ENCODE assay signal across 8 cellular contexts in genomic region chr17:21306611-21307272, GRCh38. TPM values are rescaled to one million over a fixed set of nuclear protein-coding genes. Genes with fewer than 3 reads are reported as not detected.
DNase-seq lines count a peak whose midpoint lies in the region; ATAC-seq, FAIRE-seq and TF ChIP-seq lines count a peak whose summit lies in the region.
"Not testable (repeated sequence)": the region's sequence is repeated elsewhere in the genome, so short reads cannot be mapped to it uniquely, and the experiment has no call there.

No MANE protein-coding gene starts in this region.

- TF ChIP-seq CTCF in A549 (IDR thresholded peaks at IDR 0.05); HFFc6 (IDR thresholded peaks at IDR 0.05); left ventricle myocardium inferior (IDR thresholded peaks at IDR 0.05; ENCODE audit: borderline replicate concordance); lower lobe of right lung (IDR thresholded peaks at IDR 0.05); transverse colon (IDR thresholded peaks at IDR 0.05): not testable (repeated sequence)

- H3K4me3 Mint-ChIP-seq in HFFc6: not testable (repeated sequence)

- H3K4me3 ChIP-seq in A549, left ventricle myocardium inferior, lower lobe of right lung, transverse colon: not testable (repeated sequence)

- H3K27me3 ChIP-seq in left ventricle myocardium inferior (ENCODE audit: low read depth); lower lobe of right lung (ENCODE audit: low read depth); transverse colon: not testable (repeated sequence)

- intact Hi-C loops in left ventricle myocardium inferior (cut with micrococcal nuclease); lower lobe of right lung (cut with DNase I); posterior vena cava (cut with DNase I); transverse colon (cut with DNase I; ENCODE audit: low total_unique reads): not testable (repeated sequence)

- WGBS in A549 (ENCODE audit: missing lambda C conversion rate): 81% methylated on average over 8 of the region's 8 CpGs
- 82 to 85% methylated on average over 4 to 8 of the region's 8 CpGs for WGBS in transverse colon (ENCODE audit: low coverage in 1 of 2), 2 donors

- peaks cover 30% of the 10 kb centered on the region for H3K36me3 Mint-ChIP-seq in HFFc6 (ENCODE audit: low read depth)

- not testable (repeated sequence) for TF ChIP-seq EP300 in A549 (IDR thresholded peaks at IDR 0.05); transverse colon (IDR thresholded peaks at IDR 0.05; ENCODE audit: low read depth)

- not testable (repeated sequence) for H3K27ac ChIP-seq in A549; left ventricle myocardium inferior (replicated peaks); lower lobe of right lung; transverse colon

- CTCF ChIA-PET in A549 (lab: Yijun Ruan, JAX): interaction anchor here (0.6 to 2.6 kb wide), 7 partner anchors 13 to 206 kb away, joined by 3 to 7 read pairs (median 3); no protein-coding TSS in a partner anchor

- not testable (repeated sequence) for H3K9me3 Mint-ChIP-seq in HFFc6

- ATAC-seq in A549: not testable (repeated sequence)
- peak in 1 of 2 donors; percentile 27 for ATAC-seq in lower lobe of right lung

- H3K27me3 Mint-ChIP-seq in HFFc6 (ENCODE audit: insufficient read depth): not testable (repeated sequence)

- POLR2A ChIA-PET in A549 (lab: Yijun Ruan, JAX): not testable (repeated sequence)

- TF ChIP-seq POLR2A in A549 (IDR thresholded peaks at IDR 0.05; ENCODE audit: low read length); transverse colon (IDR thresholded peaks at IDR 0.05): not testable (repeated sequence)

- FAIRE-seq in A549 (lab: Jason Lieb, UNC): peak; percentile 63

- peak overlapping the region; percentile 51 for H3K27ac Mint-ChIP-seq in HFFc6

- not testable (repeated sequence) for DNase-seq in A549 (ENCODE audit: low read depth in 1 of 2, low spot score in 1 of 2); HFFc6
- DNase-seq in activated CD8-positive, alpha-beta memory T cell treated with anti-CD3 and anti-CD28 coated beads, Interleukin-2, amount 50 U/mL, for 4 hours: peak; percentile 8
- DNase-seq in astrocyte of the hippocampus (ENCODE audit: low read depth, low spot score) (peak; percentile 46), left ventricle myocardium inferior (peak; percentile 2), lower lobe of right lung (peak; percentile 28), posterior vena cava (ENCODE audit: low spot score) (peak; percentile 53), transverse colon (peak; percentile 5)

- not testable (repeated sequence) for H3K4me1 ChIP-seq in A549, lower lobe of right lung, transverse colon
- peaks cover 15% of the 10 kb centered on the region for H3K4me1 ChIP-seq in left ventricle myocardium inferior

- peaks cover 17% of the 10 kb centered on the region for H3K4me1 Mint-ChIP-seq in HFFc6 (ENCODE audit: low read depth)

- not testable (repeated sequence) for H3K9me3 ChIP-seq in A549, lower lobe of right lung, transverse colon
- H3K9me3 ChIP-seq in left ventricle myocardium inferior (replicated peaks): peaks cover 12% of the 10 kb centered on the region

- in situ Hi-C loops in transverse colon (cut with MboI; ENCODE audit: low pct_ligation_motif_present in 1 of 4, low pct_unique_long_range_greater_than_20kb in 1 of 4, low sequenced_read_pairs in 3 of 4): loop anchor here (25.0 kb wide), 3 partner anchors 206 to 481 kb away; no protein-coding TSS in a partner anchor

- TF ChIP-seq RAD21 in A549 (conservative IDR thresholded peaks at IDR 0.05 in 1 of 2, IDR thresholded peaks at IDR 0.05 in 1 of 2): not testable (repeated sequence)

- H3K4me2 ChIP-seq in A549: not testable (repeated sequence)

- H3K36me3 ChIP-seq in left ventricle myocardium inferior: peaks cover 76% of the 10 kb centered on the region
- H3K36me3 ChIP-seq in lower lobe of right lung: peaks cover 76% of the 10 kb centered on the region
- H3K36me3 ChIP-seq in transverse colon: peaks cover 0 to 19% (median 6%) of the 10 kb centered on the region in 4 donors

RNA-seq across cellular contexts. Expression of gene MAP2K3, which starts 22.2 kb away (rescaled TPM):
- 13.9 and 25.0 TPM in 2 replicates for polyA plus RNA-seq in A549 (2011; rRNA removed)
- 53.0 and 68.6 TPM in 2 replicates for polyA plus RNA-seq in A549 (2012; cell fraction: cytosol; rRNA removed)
- 114 and 126 TPM in 2 replicates for polyA plus RNA-seq in A549 (2012; cell fraction: nucleus; rRNA removed)
- 36.9 to 42.8 TPM (median 37.1 TPM) in 3 replicates for polyA plus RNA-seq in A549 (2017; fragmentation: RNase III; extraction: RNeasy Plus Mini Kit Qiagen cat#74134 plus additional on column Dnase treatment)
- polyA minus RNA-seq in A549 (2011; rRNA and poly(A)+ RNA removed): 28.0 and 35.0 TPM in 2 replicates
- 100 to 1,000 TPM; 177 to 221 (median 184) TPM for total RNA-seq in HFFc6 (2021; fragmentation: NEBNext Ultra II Directional; extraction: Animal tissue kit (Norgen Biotek cat#: 25700))
- total RNA-seq in left ventricle myocardium inferior: 41.7 TPM
- 55.2 TPM for total RNA-seq in lower lobe of right lung
- 10 to 100 TPM; 47.7 to 83.4 TPM for total RNA-seq in posterior vena cava
- 100 to 1,000 TPM in 1 of 4 donors, 10 to 100 TPM in 3; 44.4 to 148 (median 59.6) TPM for total RNA-seq in transverse colon

RNA-seq across cellular contexts. Expression of gene NATD1, which starts 53.5 kb away (rescaled TPM):
- polyA plus RNA-seq in A549 (2011; rRNA removed) (1.1 and 1.5 TPM in 2 replicates), A549 (2017; fragmentation: RNase III; extraction: RNeasy Plus Mini Kit Qiagen cat#74134 plus additional on column Dnase treatment) (1.0 to 1.6 TPM (median 1.3 TPM) in 3 replicates)
- polyA plus RNA-seq in A549 (2012; cell fraction: cytosol; rRNA removed): 0.61 and 1.0 TPM in 2 replicates
- polyA plus RNA-seq in A549 (2012; cell fraction: nucleus; rRNA removed): 1.0 and 1.3 TPM in 2 replicates
- polyA minus RNA-seq in A549 (2011; rRNA and poly(A)+ RNA removed): 1.3 and 1.5 TPM in 2 replicates
- total RNA-seq in HFFc6 (2021; fragmentation: NEBNext Ultra II Directional; extraction: Animal tissue kit (Norgen Biotek cat#: 25700)): 1 to 10 TPM; 3.7 to 7.9 (median 4.1) TPM
- total RNA-seq in left ventricle myocardium inferior (17.7 TPM), lower lobe of right lung (15.7 TPM), posterior vena cava (1 to 10 TPM; 7.8 to 8.8 TPM), transverse colon (1 to 10 TPM; 1.4 to 7.9 (median 5.0) TPM)
